In genomic region chr20:32479697-32480140, GRCh38 we compare ENCODE assay signal across 15 cellular contexts.
DNase-seq lines count a peak whose midpoint lies in the region; ATAC-seq and TF ChIP-seq lines count a peak whose summit lies in the region.
"Had no signal": no experiment of that assay in that cellular context is flagged by ENCODE, and none has a peak within 500 bp of the region (broad histone marks: within the 10 kb centered on the region; RNA-seq: fewer than 3 reads in every experiment).

No MANE protein-coding gene starts in this region.

- peak overlapping the region; percentile 81 for H3K27ac Mint-ChIP-seq in activated T-cell treated with anti-CD3 and anti-CD28 coated beads, Interleukin-2, amount 50 U/mL, for 24 hours
- H3K27ac Mint-ChIP-seq in activated naive CD8-positive, alpha-beta T cell treated with anti-CD3 and anti-CD28 coated beads, Interleukin-2, amount 50 U/mL, for 24 hours = peak overlapping the region; percentile 18

- intact Hi-C loops in stomach (cut with DNase I; ENCODE audit: low total_unique reads) = loop anchor here (10.0 kb wide), 1 partner anchor 145 kb away; no protein-coding TSS in a partner anchor

- H3K4me1 Mint-ChIP-seq in activated T-cell treated with anti-CD3 and anti-CD28 coated beads, Interleukin-2, amount 50 U/mL, for 24 hours (ENCODE audit: low read depth) = peaks cover 58% of the 10 kb centered on the region
- H3K4me1 Mint-ChIP-seq in activated T-cell treated with anti-CD3 and anti-CD28 coated beads, Interleukin-2, amount 50 U/mL, for 4 hours (ENCODE audit: low read depth) = peaks cover 52% of the 10 kb centered on the region
- H3K4me1 Mint-ChIP-seq in activated naive CD8-positive, alpha-beta T cell treated with anti-CD3 and anti-CD28 coated beads, Interleukin-2, amount 50 U/mL, for 24 hours = peaks cover 41% of the 10 kb centered on the region

- H3K4me3 Mint-ChIP-seq in activated T-cell treated with anti-CD3 and anti-CD28 coated beads, Interleukin-2, amount 50 U/mL, for 24 hours = no peak overlapping the region
- H3K4me3 Mint-ChIP-seq in activated T-cell treated with anti-CD3 and anti-CD28 coated beads, Interleukin-2, amount 50 U/mL, for 4 hours = no peak overlapping the region
- H3K4me3 Mint-ChIP-seq in activated naive CD8-positive, alpha-beta T cell treated with anti-CD3 and anti-CD28 coated beads, Interleukin-2, amount 50 U/mL, for 24 hours = no peak overlapping the region

- TF ChIP-seq CTCF in stomach (IDR thresholded peaks at IDR 0.05) = no peak

- H3K36me3 ChIP-seq in mucosa of rectum (ENCODE audit: control insufficient read depth in 2 of 2, insufficient read depth in 2 of 2, low read length in 2 of 2) (no peaks in the 10 kb centered on the region), stomach (no peaks in the 10 kb centered on the region)
- H3K36me3 ChIP-seq: thoracic aorta had no signal

- WGBS in stomach, 5 donors = 25 to 45% (median 26%) methylated on average over 2 of the region's 2 CpGs

- peak overlapping the region; percentile 56 to 67 for H3K9ac ChIP-seq in mucosa of rectum (ENCODE audit: low read depth in 1 of 2, low read length in 2 of 2)

- no peak for TF ChIP-seq POLR2A in stomach (IDR thresholded peaks at IDR 0.05)

- H3K27me3 ChIP-seq in mucosa of rectum (ENCODE audit: control insufficient read depth in 2 of 2, insufficient read depth in 2 of 2, low read length in 2 of 2) (no peaks in the 10 kb centered on the region), stomach (no peaks in the 10 kb centered on the region)

- H3K27ac ChIP-seq in mucosa of rectum (ENCODE audit: low read depth in 2 of 2, low read length in 2 of 2) = peak overlapping the region; percentile 93 to 95
- peak overlapping the region in 3 of 5 donors; percentile 88 to 93 (median 90) for H3K27ac ChIP-seq in stomach
- H3K27ac ChIP-seq: thoracic aorta had no signal

- DNase-seq in activated T-cell treated with anti-CD3 and anti-CD28 coated beads, Interleukin-2, amount 50 U/mL, for 24 hours = no peak
- DNase-seq in activated T-cell treated with anti-CD3 and anti-CD28 coated beads, Interleukin-2, amount 50 U/mL, for 4 hours = no peak
- DNase-seq in activated naive CD8-positive, alpha-beta T cell treated with anti-CD3 and anti-CD28 coated beads, Interleukin-2, amount 50 U/mL, for 24 hours = no peak
- no peak for DNase-seq in stomach
- no peak for DNase-seq in activated CD8-positive, alpha-beta memory T cell treated with anti-CD3 and anti-CD28 coated beads for 24 hours
- DNase-seq: activated CD8-positive, alpha-beta memory T cell treated with anti-CD3 and anti-CD28 coated beads, Interleukin-2, amount 50 U/mL, for 4 hours; cortex of kidney; NCI-H1694; NCI-H526 treated with DMSO at 0.1 percent for 48 hours; SHP77 treated with DMSO at 0.1 percent for 48 hours had no signal

- H3K4me3 ChIP-seq in mucosa of rectum (ENCODE audit: low read length in 2 of 2) (no peak overlapping the region), stomach (no peak overlapping the region)
- H3K4me3 ChIP-seq: thoracic aorta had no signal

- H3K4me1 ChIP-seq in mucosa of rectum (ENCODE audit: control insufficient read depth in 2 of 2, insufficient read depth in 2 of 2, low read length in 2 of 2) (peaks cover 72 to 76% of the 10 kb centered on the region in 2 donors), stomach (peaks cover 68 to 92% (median 87%) of the 10 kb centered on the region in 4 donors)

- H3K9me3 Mint-ChIP-seq in activated T-cell treated with anti-CD3 and anti-CD28 coated beads, Interleukin-2, amount 50 U/mL, for 24 hours = no peaks in the 10 kb centered on the region
- H3K9me3 Mint-ChIP-seq in activated T-cell treated with anti-CD3 and anti-CD28 coated beads, Interleukin-2, amount 50 U/mL, for 4 hours = no peaks in the 10 kb centered on the region
- H3K9me3 Mint-ChIP-seq in activated naive CD8-positive, alpha-beta T cell treated with anti-CD3 and anti-CD28 coated beads, Interleukin-2, amount 50 U/mL, for 24 hours = no peaks in the 10 kb centered on the region
- H3K9me3 Mint-ChIP-seq: IgD-negative memory B cell had no signal

- ATAC-seq in activated T-cell treated with anti-CD3 and anti-CD28 coated beads, Interleukin-2, amount 50 U/mL, for 4 hours = no peak
- ATAC-seq in activated naive CD8-positive, alpha-beta T cell treated with anti-CD3 and anti-CD28 coated beads, Interleukin-2, amount 50 U/mL, for 24 hours = no peak
- ATAC-seq in GM19324 (IDR thresholded peaks at IDR 0.05; ENCODE audit: low FRiP score, unreplicated experiment) = no peak
- no peak for ATAC-seq in HG03108 (IDR thresholded peaks at IDR 0.05; ENCODE audit: unreplicated experiment)

- no peaks in the 10 kb centered on the region for H3K36me3 Mint-ChIP-seq in activated T-cell treated with anti-CD3 and anti-CD28 coated beads, Interleukin-2, amount 50 U/mL, for 24 hours (ENCODE audit: low read depth)
- no peaks in the 10 kb centered on the region for H3K36me3 Mint-ChIP-seq in activated T-cell treated with anti-CD3 and anti-CD28 coated beads, Interleukin-2, amount 50 U/mL, for 4 hours (ENCODE audit: insufficient read depth)
- no peaks in the 10 kb centered on the region for H3K36me3 Mint-ChIP-seq in activated naive CD8-positive, alpha-beta T cell treated with anti-CD3 and anti-CD28 coated beads, Interleukin-2, amount 50 U/mL, for 24 hours (ENCODE audit: low read depth)
- H3K36me3 Mint-ChIP-seq: IgD-negative memory B cell had no signal

- H3K9me3 ChIP-seq in mucosa of rectum (ENCODE audit: control insufficient read depth in 2 of 2, low read length in 2 of 2) (no peaks in the 10 kb centered on the region), stomach (no peaks in the 10 kb centered on the region)
- H3K9me3 ChIP-seq: thoracic aorta had no signal

- no peak for TF ChIP-seq EP300 in stomach (IDR thresholded peaks at IDR 0.05)

- H3K27me3 Mint-ChIP-seq in activated T-cell treated with anti-CD3 and anti-CD28 coated beads, Interleukin-2, amount 50 U/mL, for 24 hours = no peaks in the 10 kb centered on the region
- H3K27me3 Mint-ChIP-seq in activated T-cell treated with anti-CD3 and anti-CD28 coated beads, Interleukin-2, amount 50 U/mL, for 4 hours (ENCODE audit: low read depth) = no peaks in the 10 kb centered on the region
- no peaks in the 10 kb centered on the region for H3K27me3 Mint-ChIP-seq in activated naive CD8-positive, alpha-beta T cell treated with anti-CD3 and anti-CD28 coated beads, Interleukin-2, amount 50 U/mL, for 24 hours
